In the genomic region with DNA sequence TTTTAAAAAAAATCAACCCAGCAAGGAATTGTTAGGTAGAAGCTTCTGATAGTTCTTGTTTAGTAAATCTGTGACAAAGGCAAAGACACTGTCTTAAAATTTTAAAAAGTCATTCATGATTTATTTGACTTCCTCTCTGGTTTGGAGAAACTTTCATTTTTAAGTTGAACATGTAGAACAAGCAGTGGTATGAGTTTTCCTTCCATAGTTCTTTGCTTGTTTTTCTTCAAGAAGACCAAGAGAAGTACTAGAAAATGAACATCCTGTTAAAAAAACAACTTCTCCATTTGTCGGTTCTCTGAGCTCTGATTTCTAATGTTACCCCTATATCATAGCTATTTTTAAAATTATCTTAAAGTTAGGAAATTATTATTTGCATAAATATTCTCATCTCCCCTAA, we compare ENCODE assay signal across 13 cellular contexts. TPM values are rescaled to one million over a fixed set of nuclear protein-coding genes. Genes with fewer than 3 reads are reported as not detected.
A peak's percentile ranks its signal among the peaks of the same experiment; 100 is the strongest.
DNase-seq lines count a peak whose midpoint lies in the region; ATAC-seq and TF ChIP-seq lines count a peak whose summit lies in the region.
"Had no signal": no experiment of that assay in that cellular context is flagged by ENCODE, and none has a peak within 500 bp of the region (broad histone marks: within the 10 kb centered on the region; RNA-seq: fewer than 3 reads in every experiment).

No MANE protein-coding gene starts in this region.

- WGBS in esophagus squamous epithelium, 2 donors, result 30 to 35% methylated on average over 1 of the region's 1 CpG

- peaks cover 41% of the 10 kb centered on the region for H3K4me1 Mint-ChIP-seq in activated CD4-positive, alpha-beta T cell treated with anti-CD3 and anti-CD28 coated beads, Interleukin-2, amount 10 ng/mL, durations not matched to agents 24 days and 14 days
- peaks cover 51 to 63% (median 61%) of the 10 kb centered on the region in 3 donors for H3K4me1 Mint-ChIP-seq in T-cell
- peaks cover 20% of the 10 kb centered on the region for H3K4me1 Mint-ChIP-seq in stimulated activated effector memory CD8-positive, alpha-beta T cell treated with anti-CD3 and anti-CD28 coated beads, Interleukin-12 subunit alpha, Interleukin-12 subunit beta, amount 100 ng/mL, for 72 hours
- peaks cover 20% of the 10 kb centered on the region for H3K4me1 Mint-ChIP-seq in Calu3 (ENCODE audit: low read depth, unreplicated experiment)

- in situ Hi-C loops in KBM-7 (cut with MboI; ENCODE audit: low pct_unique_long_range_greater_than_20kb, low sequenced_read_pairs), result no loop called here

- POLR2A ChIA-PET in T-cell (lab: Charles Lee), result interaction anchor here (0.6 to 1.1 kb wide), 3 partner anchors 9 to 97 kb away, joined by 6 to 10 read pairs (median 7); no protein-coding TSS in a partner anchor

- peak; percentile 55 to 71 (median 58) for ATAC-seq in T-cell (replicated peaks in 1 of 4)
- ATAC-seq in stimulated activated effector memory CD8-positive, alpha-beta T cell treated with anti-CD3 and anti-CD28 coated beads, Interleukin-12 subunit alpha, Interleukin-12 subunit beta, amount 100 ng/mL, for 72 hours, result no peak

- H3K27me3 Mint-ChIP-seq in activated CD4-positive, alpha-beta T cell treated with anti-CD3 and anti-CD28 coated beads, Interleukin-2, amount 10 ng/mL, durations not matched to agents 24 days and 14 days, result no peaks in the 10 kb centered on the region
- H3K27me3 Mint-ChIP-seq in T-cell (no peaks in the 10 kb centered on the region), Calu3 (ENCODE audit: unreplicated experiment) (no peaks in the 10 kb centered on the region)

- peak overlapping the region in 3 of 4 donors; percentile 40 to 70 (median 41) for H3K27ac ChIP-seq in esophagus squamous epithelium
- H3K27ac ChIP-seq: HL-60 had no signal

- H3K27ac Mint-ChIP-seq in activated CD4-positive, alpha-beta T cell treated with anti-CD3 and anti-CD28 coated beads, Interleukin-2, amount 10 ng/mL, durations not matched to agents 24 days and 14 days, result peak overlapping the region; percentile 88
- peak overlapping the region in 1 of 2 donors; percentile 87 for H3K27ac Mint-ChIP-seq in T-cell
- peak overlapping the region; percentile 21 for H3K27ac Mint-ChIP-seq in stimulated activated effector memory CD8-positive, alpha-beta T cell treated with anti-CD3 and anti-CD28 coated beads, Interleukin-12 subunit alpha, Interleukin-12 subunit beta, amount 100 ng/mL, for 72 hours
- no peak overlapping the region for H3K27ac Mint-ChIP-seq in Calu3 (ENCODE audit: unreplicated experiment)

- intact Hi-C loops in activated CD4-positive, alpha-beta T cell treated with anti-CD3 and anti-CD28 coated beads, Interleukin-2, amount 10 ng/mL, durations not matched to agents 24 days and 14 days (cut with micrococcal nuclease), result no loop called here
- intact Hi-C loops in esophagus squamous epithelium (cut with DNase I), result no loop called here
- intact Hi-C loops in Calu3 (cut with micrococcal nuclease; ENCODE audit: unreplicated experiment), result no loop called here

- H3K4me3 Mint-ChIP-seq in activated CD4-positive, alpha-beta T cell treated with anti-CD3 and anti-CD28 coated beads, Interleukin-2, amount 10 ng/mL, durations not matched to agents 24 days and 14 days, result peak overlapping the region; percentile 65
- H3K4me3 Mint-ChIP-seq in T-cell (peak overlapping the region in 2 of 3 donors; percentile 49 to 70), Calu3 (ENCODE audit: low read depth, unreplicated experiment) (no peak overlapping the region)
- no peak overlapping the region for H3K4me3 Mint-ChIP-seq in stimulated activated effector memory CD8-positive, alpha-beta T cell treated with anti-CD3 and anti-CD28 coated beads, Interleukin-12 subunit alpha, Interleukin-12 subunit beta, amount 100 ng/mL, for 72 hours

- no peak for TF ChIP-seq POLR2A in esophagus squamous epithelium (IDR thresholded peaks at IDR 0.05)

- peaks cover 3% of the 10 kb centered on the region for H3K9me3 Mint-ChIP-seq in activated CD4-positive, alpha-beta T cell treated with anti-CD3 and anti-CD28 coated beads, Interleukin-2, amount 10 ng/mL, durations not matched to agents 24 days and 14 days
- H3K9me3 Mint-ChIP-seq in T-cell (no peaks in the 10 kb centered on the region), Calu3 (ENCODE audit: low read depth, unreplicated experiment) (no peaks in the 10 kb centered on the region)
- no peaks in the 10 kb centered on the region for H3K9me3 Mint-ChIP-seq in stimulated activated effector memory CD8-positive, alpha-beta T cell treated with anti-CD3 and anti-CD28 coated beads, Interleukin-12 subunit alpha, Interleukin-12 subunit beta, amount 100 ng/mL, for 72 hours

- DNase-seq in activated CD4-positive, alpha-beta T cell treated with anti-CD3 and anti-CD28 coated beads, Interleukin-2, amount 10 ng/mL, durations not matched to agents 24 days and 14 days, result no peak
- no peak for DNase-seq in activated CD4-positive, alpha-beta T cell treated with anti-CD3 and anti-CD28 coated beads for 1 hour
- DNase-seq in T-cell (no peak), esophagus squamous epithelium (lab: John Stamatoyannopoulos, UW) (no peak), Calu3 (no peak), foreskin melanocyte (no peak), KBM-7 (no peak)
- DNase-seq in stimulated activated effector memory CD8-positive, alpha-beta T cell treated with anti-CD3 and anti-CD28 coated beads, Interleukin-12 subunit alpha, Interleukin-12 subunit beta, amount 100 ng/mL, for 72 hours (ENCODE audit: low spot score in 2 of 2), result no peak
- DNase-seq: NCI-H1048; NCI-H510A treated with DMSO at 0.1 percent for 48 hours; Right ventricle myocardium superior; stimulated activated CD4-positive, alpha-beta T cell treated with anti-CD3 and anti-CD28 coated beads, Interleukin-15, amount 100 ng/mL, for 24 hours had no signal

- TF ChIP-seq CTCF in esophagus squamous epithelium (IDR thresholded peaks at IDR 0.05), result no peak
- TF ChIP-seq CTCF in Calu3 (IDR thresholded peaks at IDR 0.05; ENCODE audit: unreplicated experiment), result no peak

- CTCF ChIA-PET in T-cell (lab: Charles Lee), result interaction anchor here in 1 of 2 donors (0.5 to 1.9 kb wide), 3 partner anchors 11 to 243 kb away, joined by 3 to 10 read pairs (median 6); no protein-coding TSS in a partner anchor
- CTCF ChIA-PET in Calu3 (lab: Charles Lee), result interaction anchor here (0.6 to 1.3 kb wide), 4 partner anchors 12 to 21 kb away, joined by 3 to 6 read pairs (median 4); no protein-coding TSS in a partner anchor

- H3K4me1 ChIP-seq in esophagus squamous epithelium, result peaks cover 12 to 63% (median 14%) of the 10 kb centered on the region in 3 donors

- no TSS peak for BruUV-seq in Calu3 (replicated peaks; lab: Mats Ljungman, UMichigan)

- H3K36me3 Mint-ChIP-seq in activated CD4-positive, alpha-beta T cell treated with anti-CD3 and anti-CD28 coated beads, Interleukin-2, amount 10 ng/mL, durations not matched to agents 24 days and 14 days (ENCODE audit: low read depth), result peaks cover 21% of the 10 kb centered on the region
- H3K36me3 Mint-ChIP-seq in T-cell (peaks cover 18% of the 10 kb centered on the region), Calu3 (ENCODE audit: insufficient read depth, unreplicated experiment) (peaks cover 5% of the 10 kb centered on the region)
- H3K36me3 Mint-ChIP-seq in stimulated activated effector memory CD8-positive, alpha-beta T cell treated with anti-CD3 and anti-CD28 coated beads, Interleukin-12 subunit alpha, Interleukin-12 subunit beta, amount 100 ng/mL, for 72 hours, result no peaks in the 10 kb centered on the region

- H3K36me3 ChIP-seq in esophagus squamous epithelium, result no peaks in the 10 kb centered on the region

- H3K27me3 ChIP-seq in esophagus squamous epithelium, result no peaks in the 10 kb centered on the region

- H3K9me3 ChIP-seq in esophagus squamous epithelium, result no peaks in the 10 kb centered on the region

- H3K4me3 ChIP-seq in esophagus squamous epithelium, result no peak overlapping the region

RNA-seq across cellular contexts. Expression of a gene that starts 15.6 kb away (rescaled TPM):
- 26.4 and 29.4 TPM in 2 replicates for total RNA-seq in activated CD4-positive, alpha-beta T cell treated with anti-CD3 and anti-CD28 coated beads, Interleukin-2, amount 10 ng/mL, durations not matched to agents 24 days and 14 days
- total RNA-seq in T-cell (10 to 100 TPM; 27.5 to 46.0 (median 29.6) TPM), esophagus squamous epithelium (10 to 100 TPM; 31.1 to 57.2 (median 46.5) TPM), Calu3 (2022) (22.8 and 24.5 TPM in 2 replicates)

Comparison
In these comparisons a context has a peak if more than half of its experiments do, and no peak if none do; other contexts are left out.
1. H3K4me3 Mint-ChIP-seq: peak in activated CD4-positive, alpha-beta T cell treated with anti-CD3 and anti-CD28 coated beads, Interleukin-2, amount 10 ng/mL, durations not matched to agents 24 days and 14 days (single experiment) and T-cell (2 of 3); none in stimulated activated effector memory CD8-positive, alpha-beta T cell treated with anti-CD3 and anti-CD28 coated beads, Interleukin-12 subunit alpha, Interleukin-12 subunit beta, amount 100 ng/mL, for 72 hours (single experiment) and Calu3 (single experiment).